ENCODE assay signal across 1 cellular context in the genomic region with DNA sequence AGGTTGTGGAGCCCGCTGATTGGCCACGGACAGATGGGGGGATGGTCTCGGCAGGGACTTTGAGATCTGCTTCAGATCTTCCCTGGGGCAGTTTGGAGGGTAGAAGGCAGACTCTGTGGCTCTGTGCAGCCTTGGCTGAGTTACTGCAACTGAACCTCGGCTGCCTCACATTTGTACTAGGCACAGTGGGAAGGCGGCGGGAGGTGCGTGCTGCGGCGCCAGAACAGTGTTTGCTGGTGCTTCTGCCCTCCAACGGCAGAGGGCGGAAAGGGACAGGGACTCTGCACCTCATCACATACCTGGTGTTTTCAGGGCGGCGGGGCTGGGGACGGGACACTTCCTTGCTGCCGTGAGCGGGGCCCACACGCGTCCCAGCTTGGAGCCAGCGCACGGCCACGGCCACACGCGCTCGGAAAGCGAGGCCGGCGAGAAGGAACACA.
TF ChIP-seq lines count a peak whose summit lies in the region.

No MANE protein-coding gene starts in this region.

TF ChIP-seq in HepG2, 621 proteins besides CTCF, POLR2A, EP300 and RAD21 (continued from another document and continues in another):
- TF ChIP-seq, protein P1, sequence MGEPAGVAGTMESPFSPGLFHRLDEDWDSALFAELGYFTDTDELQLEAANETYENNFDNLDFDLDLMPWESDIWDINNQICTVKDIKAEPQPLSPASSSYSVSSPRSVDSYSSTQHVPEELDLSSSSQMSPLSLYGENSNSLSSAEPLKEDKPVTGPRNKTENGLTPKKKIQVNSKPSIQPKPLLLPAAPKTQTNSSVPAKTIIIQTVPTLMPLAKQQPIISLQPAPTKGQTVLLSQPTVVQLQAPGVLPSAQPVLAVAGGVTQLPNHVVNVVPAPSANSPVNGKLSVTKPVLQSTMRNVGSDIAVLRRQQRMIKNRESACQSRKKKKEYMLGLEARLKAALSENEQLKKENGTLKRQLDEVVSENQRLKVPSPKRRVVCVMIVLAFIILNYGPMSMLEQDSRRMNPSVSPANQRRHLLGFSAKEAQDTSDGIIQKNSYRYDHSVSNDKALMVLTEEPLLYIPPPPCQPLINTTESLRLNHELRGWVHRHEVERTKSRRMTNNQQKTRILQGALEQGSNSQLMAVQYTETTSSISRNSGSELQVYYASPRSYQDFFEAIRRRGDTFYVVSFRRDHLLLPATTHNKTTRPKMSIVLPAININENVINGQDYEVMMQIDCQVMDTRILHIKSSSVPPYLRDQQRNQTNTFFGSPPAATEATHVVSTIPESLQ (CRISPR knock-in tag; conservative IDR thresholded peaks at IDR 0.05) = no peak
- TF ChIP-seq HNRNPLL (IDR thresholded peaks at IDR 0.05; ENCODE audit: low read depth, low read length, poor library complexity, severe bottlenecking) = peak; percentile 64
- 0 out of 2 replicates have a peak, but pooled peaks have one; percentile 40 for TF ChIP-seq MEF2D (CRISPR knock-in tag; IDR thresholded peaks at IDR 0.05)
- TF ChIP-seq HOXA3 (CRISPR knock-in tag; IDR thresholded peaks at IDR 0.05) = peak; percentile 62; the same call in 1 of the 2 replicates
- TF ChIP-seq GABPB1 (CRISPR knock-in tag; IDR thresholded peaks at IDR 0.05) = peak; percentile 55
- peak; percentile 92 for TF ChIP-seq TEAD3 (CRISPR knock-in tag; optimal IDR thresholded peaks at IDR 0.05; ENCODE audit: borderline replicate concordance)
- TF ChIP-seq BCL6 (CRISPR knock-in tag; IDR thresholded peaks at IDR 0.05) = peak; percentile 13; the same call in 1 of the 2 replicates
- 0 out of 2 replicates have a peak, but pooled peaks have one; percentile 63 for TF ChIP-seq ZSCAN25 (CRISPR knock-in tag; IDR thresholded peaks at IDR 0.05)
- 0 out of 2 replicates have a peak, but pooled peaks have one; percentile 51 for TF ChIP-seq KDM3A (CRISPR knock-in tag; IDR thresholded peaks at IDR 0.05; ENCODE audit: low read depth)
- TF ChIP-seq ZNF746 (CRISPR knock-in tag; IDR thresholded peaks at IDR 0.05) = peak; percentile 34; the same call in 1 of the 2 replicates
- peak; percentile 78; the same call in 1 of the 2 replicates for TF ChIP-seq ZNF350 (CRISPR knock-in tag; IDR thresholded peaks at IDR 0.05; ENCODE audit: borderline replicate concordance, low read depth)
- peak; percentile 42; the same call in 1 of the 2 replicates for TF ChIP-seq KDM4B (CRISPR knock-in tag; IDR thresholded peaks at IDR 0.05)
- peak; percentile 49; the same call in 1 of the 2 replicates for TF ChIP-seq TAF1 (CRISPR knock-in tag; IDR thresholded peaks at IDR 0.05)
- peak; percentile 71 for TF ChIP-seq NFYB (CRISPR knock-in tag; IDR thresholded peaks at IDR 0.05)
- no peak for TF ChIP-seq TP53 (CRISPR knock-in tag; conservative IDR thresholded peaks at IDR 0.05)
- 0 out of 2 replicates have a peak, but pooled peaks have one; percentile 14 for TF ChIP-seq ZNF83 (CRISPR knock-in tag; IDR thresholded peaks at IDR 0.05; ENCODE audit: borderline replicate concordance)
- peak; percentile 66; the same call in 1 of the 2 replicates for TF ChIP-seq MTF2 (CRISPR knock-in tag; IDR thresholded peaks at IDR 0.05; ENCODE audit: borderline replicate concordance)
- TF ChIP-seq, protein P2, sequence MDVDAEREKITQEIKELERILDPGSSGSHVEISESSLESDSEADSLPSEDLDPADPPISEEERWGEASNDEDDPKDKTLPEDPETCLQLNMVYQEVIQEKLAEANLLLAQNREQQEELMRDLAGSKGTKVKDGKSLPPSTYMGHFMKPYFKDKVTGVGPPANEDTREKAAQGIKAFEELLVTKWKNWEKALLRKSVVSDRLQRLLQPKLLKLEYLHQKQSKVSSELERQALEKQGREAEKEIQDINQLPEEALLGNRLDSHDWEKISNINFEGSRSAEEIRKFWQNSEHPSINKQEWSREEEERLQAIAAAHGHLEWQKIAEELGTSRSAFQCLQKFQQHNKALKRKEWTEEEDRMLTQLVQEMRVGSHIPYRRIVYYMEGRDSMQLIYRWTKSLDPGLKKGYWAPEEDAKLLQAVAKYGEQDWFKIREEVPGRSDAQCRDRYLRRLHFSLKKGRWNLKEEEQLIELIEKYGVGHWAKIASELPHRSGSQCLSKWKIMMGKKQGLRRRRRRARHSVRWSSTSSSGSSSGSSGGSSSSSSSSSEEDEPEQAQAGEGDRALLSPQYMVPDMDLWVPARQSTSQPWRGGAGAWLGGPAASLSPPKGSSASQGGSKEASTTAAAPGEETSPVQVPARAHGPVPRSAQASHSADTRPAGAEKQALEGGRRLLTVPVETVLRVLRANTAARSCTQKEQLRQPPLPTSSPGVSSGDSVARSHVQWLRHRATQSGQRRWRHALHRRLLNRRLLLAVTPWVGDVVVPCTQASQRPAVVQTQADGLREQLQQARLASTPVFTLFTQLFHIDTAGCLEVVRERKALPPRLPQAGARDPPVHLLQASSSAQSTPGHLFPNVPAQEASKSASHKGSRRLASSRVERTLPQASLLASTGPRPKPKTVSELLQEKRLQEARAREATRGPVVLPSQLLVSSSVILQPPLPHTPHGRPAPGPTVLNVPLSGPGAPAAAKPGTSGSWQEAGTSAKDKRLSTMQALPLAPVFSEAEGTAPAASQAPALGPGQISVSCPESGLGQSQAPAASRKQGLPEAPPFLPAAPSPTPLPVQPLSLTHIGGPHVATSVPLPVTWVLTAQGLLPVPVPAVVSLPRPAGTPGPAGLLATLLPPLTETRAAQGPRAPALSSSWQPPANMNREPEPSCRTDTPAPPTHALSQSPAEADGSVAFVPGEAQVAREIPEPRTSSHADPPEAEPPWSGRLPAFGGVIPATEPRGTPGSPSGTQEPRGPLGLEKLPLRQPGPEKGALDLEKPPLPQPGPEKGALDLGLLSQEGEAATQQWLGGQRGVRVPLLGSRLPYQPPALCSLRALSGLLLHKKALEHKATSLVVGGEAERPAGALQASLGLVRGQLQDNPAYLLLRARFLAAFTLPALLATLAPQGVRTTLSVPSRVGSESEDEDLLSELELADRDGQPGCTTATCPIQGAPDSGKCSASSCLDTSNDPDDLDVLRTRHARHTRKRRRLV (CRISPR knock-in tag; IDR thresholded peaks at IDR 0.05) = no peak
- TF ChIP-seq, protein P3, sequence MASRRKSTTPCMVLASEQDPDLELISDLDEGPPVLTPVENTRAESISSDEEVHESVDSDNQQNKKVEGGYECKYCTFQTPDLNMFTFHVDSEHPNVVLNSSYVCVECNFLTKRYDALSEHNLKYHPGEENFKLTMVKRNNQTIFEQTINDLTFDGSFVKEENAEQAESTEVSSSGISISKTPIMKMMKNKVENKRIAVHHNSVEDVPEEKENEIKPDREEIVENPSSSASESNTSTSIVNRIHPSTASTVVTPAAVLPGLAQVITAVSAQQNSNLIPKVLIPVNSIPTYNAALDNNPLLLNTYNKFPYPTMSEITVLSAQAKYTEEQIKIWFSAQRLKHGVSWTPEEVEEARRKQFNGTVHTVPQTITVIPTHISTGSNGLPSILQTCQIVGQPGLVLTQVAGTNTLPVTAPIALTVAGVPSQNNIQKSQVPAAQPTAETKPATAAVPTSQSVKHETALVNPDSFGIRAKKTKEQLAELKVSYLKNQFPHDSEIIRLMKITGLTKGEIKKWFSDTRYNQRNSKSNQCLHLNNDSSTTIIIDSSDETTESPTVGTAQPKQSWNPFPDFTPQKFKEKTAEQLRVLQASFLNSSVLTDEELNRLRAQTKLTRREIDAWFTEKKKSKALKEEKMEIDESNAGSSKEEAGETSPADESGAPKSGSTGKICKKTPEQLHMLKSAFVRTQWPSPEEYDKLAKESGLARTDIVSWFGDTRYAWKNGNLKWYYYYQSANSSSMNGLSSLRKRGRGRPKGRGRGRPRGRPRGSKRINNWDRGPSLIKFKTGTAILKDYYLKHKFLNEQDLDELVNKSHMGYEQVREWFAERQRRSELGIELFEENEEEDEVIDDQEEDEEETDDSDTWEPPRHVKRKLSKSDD (CRISPR knock-in tag; IDR thresholded peaks at IDR 0.05; ENCODE audit: low read depth) = peak; percentile 65; the same call in 1 of the 2 replicates
- TF ChIP-seq, protein P4, sequence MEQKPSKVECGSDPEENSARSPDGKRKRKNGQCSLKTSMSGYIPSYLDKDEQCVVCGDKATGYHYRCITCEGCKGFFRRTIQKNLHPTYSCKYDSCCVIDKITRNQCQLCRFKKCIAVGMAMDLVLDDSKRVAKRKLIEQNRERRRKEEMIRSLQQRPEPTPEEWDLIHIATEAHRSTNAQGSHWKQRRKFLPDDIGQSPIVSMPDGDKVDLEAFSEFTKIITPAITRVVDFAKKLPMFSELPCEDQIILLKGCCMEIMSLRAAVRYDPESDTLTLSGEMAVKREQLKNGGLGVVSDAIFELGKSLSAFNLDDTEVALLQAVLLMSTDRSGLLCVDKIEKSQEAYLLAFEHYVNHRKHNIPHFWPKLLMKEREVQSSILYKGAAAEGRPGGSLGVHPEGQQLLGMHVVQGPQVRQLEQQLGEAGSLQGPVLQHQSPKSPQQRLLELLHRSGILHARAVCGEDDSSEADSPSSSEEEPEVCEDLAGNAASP (CRISPR knock-in tag; IDR thresholded peaks at IDR 0.05; ENCODE audit: borderline replicate concordance) = peak; percentile 37; the same call in 1 of the 2 replicates
- TF ChIP-seq REPIN1 (CRISPR knock-in tag; IDR thresholded peaks at IDR 0.05; ENCODE audit: borderline replicate concordance, low read depth) = peak; percentile 91
- TF ChIP-seq HNF4G (IDR thresholded peaks at IDR 0.05; ENCODE audit: borderline replicate concordance, low read depth, low read length) = peak; percentile 75; the same call in 1 of the 2 replicates
- peak; percentile 85 for TF ChIP-seq HNF4G (CRISPR knock-in tag; IDR thresholded peaks at IDR 0.05; ENCODE audit: borderline replicate concordance, low read depth)
- no peak for TF ChIP-seq ZNF337 (CRISPR knock-in tag; IDR thresholded peaks at IDR 0.05; ENCODE audit: borderline replicate concordance, low read depth)
- TF ChIP-seq ZNF124 (CRISPR knock-in tag; IDR thresholded peaks at IDR 0.05) = peak; percentile 25; the same call in 1 of the 2 replicates
- TF ChIP-seq, protein P5, sequence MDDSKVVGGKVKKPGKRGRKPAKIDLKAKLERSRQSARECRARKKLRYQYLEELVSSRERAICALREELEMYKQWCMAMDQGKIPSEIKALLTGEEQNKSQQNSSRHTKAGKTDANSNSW (CRISPR knock-in tag; IDR thresholded peaks at IDR 0.05; ENCODE audit: borderline replicate concordance) = 0 out of 2 replicates have a peak, but pooled peaks have one; percentile 29
- no peak for TF ChIP-seq RFX3 (CRISPR knock-in tag; IDR thresholded peaks at IDR 0.05)
- no peak for TF ChIP-seq PHF20 (CRISPR knock-in tag; IDR thresholded peaks at IDR 0.05)
- TF ChIP-seq ZNF839 (CRISPR knock-in tag; IDR thresholded peaks at IDR 0.05; ENCODE audit: borderline replicate concordance) = peak; percentile 64; the same call in 1 of the 2 replicates
- TF ChIP-seq ZMYM4 (CRISPR knock-in tag; IDR thresholded peaks at IDR 0.05) = peak; percentile 64
- TF ChIP-seq ZNF441 (CRISPR knock-in tag; IDR thresholded peaks at IDR 0.05; ENCODE audit: borderline replicate concordance) = 0 out of 2 replicates have a peak, but pooled peaks have one; percentile 44
- TF ChIP-seq EED (CRISPR knock-in tag; IDR thresholded peaks at IDR 0.05) = 0 out of 2 replicates have a peak, but pooled peaks have one; percentile 69
- peak; percentile 46 for TF ChIP-seq MED8 (CRISPR knock-in tag; IDR thresholded peaks at IDR 0.05; ENCODE audit: insufficient replicate concordance)
- TF ChIP-seq KAT7 (CRISPR knock-in tag; IDR thresholded peaks at IDR 0.05; ENCODE audit: borderline replicate concordance) = no peak
- peak; percentile 70; the same call in 1 of the 2 replicates for TF ChIP-seq TBX2 (CRISPR knock-in tag; IDR thresholded peaks at IDR 0.05; ENCODE audit: borderline replicate concordance)
- TF ChIP-seq, protein P6, sequence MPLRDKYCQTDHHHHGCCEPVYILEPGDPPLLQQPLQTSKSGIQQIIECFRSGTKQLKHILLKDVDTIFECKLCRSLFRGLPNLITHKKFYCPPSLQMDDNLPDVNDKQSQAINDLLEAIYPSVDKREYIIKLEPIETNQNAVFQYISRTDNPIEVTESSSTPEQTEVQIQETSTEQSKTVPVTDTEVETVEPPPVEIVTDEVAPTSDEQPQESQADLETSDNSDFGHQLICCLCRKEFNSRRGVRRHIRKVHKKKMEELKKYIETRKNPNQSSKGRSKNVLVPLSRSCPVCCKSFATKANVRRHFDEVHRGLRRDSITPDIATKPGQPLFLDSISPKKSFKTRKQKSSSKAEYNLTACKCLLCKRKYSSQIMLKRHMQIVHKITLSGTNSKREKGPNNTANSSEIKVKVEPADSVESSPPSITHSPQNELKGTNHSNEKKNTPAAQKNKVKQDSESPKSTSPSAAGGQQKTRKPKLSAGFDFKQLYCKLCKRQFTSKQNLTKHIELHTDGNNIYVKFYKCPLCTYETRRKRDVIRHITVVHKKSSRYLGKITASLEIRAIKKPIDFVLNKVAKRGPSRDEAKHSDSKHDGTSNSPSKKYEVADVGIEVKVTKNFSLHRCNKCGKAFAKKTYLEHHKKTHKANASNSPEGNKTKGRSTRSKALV (CRISPR knock-in tag; IDR thresholded peaks at IDR 0.05) = 0 out of 2 replicates have a peak, but pooled peaks have one; percentile 36
- no peak for TF ChIP-seq NCOA1 (CRISPR knock-in tag; IDR thresholded peaks at IDR 0.05)
- no peak for TF ChIP-seq CREM (IDR thresholded peaks at IDR 0.05)
- TF ChIP-seq CREM (CRISPR knock-in tag; IDR thresholded peaks at IDR 0.05) = no peak
- TF ChIP-seq ZNF607 (CRISPR knock-in tag; IDR thresholded peaks at IDR 0.05; ENCODE audit: borderline replicate concordance) = peak; percentile 46; the same call in 1 of the 2 replicates
- TF ChIP-seq NFYC (CRISPR knock-in tag; IDR thresholded peaks at IDR 0.05) = peak; percentile 76
- peak; percentile 30; the same call in 1 of the 2 replicates for TF ChIP-seq HMG20B (CRISPR knock-in tag; conservative IDR thresholded peaks at IDR 0.05)
- peak; percentile 69; the same call in 1 of the 2 replicates for TF ChIP-seq ZNF292 (CRISPR knock-in tag; IDR thresholded peaks at IDR 0.05; ENCODE audit: borderline replicate concordance, low read depth)
- peak; percentile 32 for TF ChIP-seq RBM39 (IDR thresholded peaks at IDR 0.05; ENCODE audit: low read depth, low read length, poor library complexity, severe bottlenecking)
- TF ChIP-seq, protein P7, sequence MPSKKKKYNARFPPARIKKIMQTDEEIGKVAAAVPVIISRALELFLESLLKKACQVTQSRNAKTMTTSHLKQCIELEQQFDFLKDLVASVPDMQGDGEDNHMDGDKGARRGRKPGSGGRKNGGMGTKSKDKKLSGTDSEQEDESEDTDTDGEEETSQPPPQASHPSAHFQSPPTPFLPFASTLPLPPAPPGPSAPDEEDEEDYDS (CRISPR knock-in tag; IDR thresholded peaks at IDR 0.05) = peak; percentile 36; the same call in 1 of the 2 replicates
- TF ChIP-seq, protein P8, sequence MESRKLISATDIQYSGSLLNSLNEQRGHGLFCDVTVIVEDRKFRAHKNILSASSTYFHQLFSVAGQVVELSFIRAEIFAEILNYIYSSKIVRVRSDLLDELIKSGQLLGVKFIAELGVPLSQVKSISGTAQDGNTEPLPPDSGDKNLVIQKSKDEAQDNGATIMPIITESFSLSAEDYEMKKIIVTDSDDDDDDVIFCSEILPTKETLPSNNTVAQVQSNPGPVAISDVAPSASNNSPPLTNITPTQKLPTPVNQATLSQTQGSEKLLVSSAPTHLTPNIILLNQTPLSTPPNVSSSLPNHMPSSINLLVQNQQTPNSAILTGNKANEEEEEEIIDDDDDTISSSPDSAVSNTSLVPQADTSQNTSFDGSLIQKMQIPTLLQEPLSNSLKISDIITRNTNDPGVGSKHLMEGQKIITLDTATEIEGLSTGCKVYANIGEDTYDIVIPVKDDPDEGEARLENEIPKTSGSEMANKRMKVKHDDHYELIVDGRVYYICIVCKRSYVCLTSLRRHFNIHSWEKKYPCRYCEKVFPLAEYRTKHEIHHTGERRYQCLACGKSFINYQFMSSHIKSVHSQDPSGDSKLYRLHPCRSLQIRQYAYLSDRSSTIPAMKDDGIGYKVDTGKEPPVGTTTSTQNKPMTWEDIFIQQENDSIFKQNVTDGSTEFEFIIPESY (CRISPR knock-in tag; IDR thresholded peaks at IDR 0.05) = peak; percentile 34; the same call in 1 of the 2 replicates
- no peak for TF ChIP-seq PCBP2 (optimal IDR thresholded peaks at IDR 0.05; ENCODE audit: low read depth, low read length, poor library complexity, severe bottlenecking)
- TF ChIP-seq ZNF563 (CRISPR knock-in tag; IDR thresholded peaks at IDR 0.05) = 0 out of 2 replicates have a peak, but pooled peaks have one; percentile 24
